Comparison of ENCODE assay signal across 9 cellular contexts in genomic region chr15:90013503-90013937, GRCh38. TPM values are rescaled to one million over a fixed set of nuclear protein-coding genes. Genes with fewer than 3 reads are reported as not detected.
DNase-seq lines count a peak whose midpoint lies in the region; ATAC-seq, FAIRE-seq and TF ChIP-seq lines count a peak whose summit lies in the region.
"Had no signal": no experiment of that assay in that cellular context is flagged by ENCODE, and none has a peak within 500 bp of the region (broad histone marks: within the 10 kb centered on the region; RNA-seq: fewer than 3 reads in every experiment).

No MANE protein-coding gene starts in this region.

- FAIRE-seq in GM12891 (lab: Jason Lieb, UNC) (peak; percentile 23), HTR-8/SVneo (lab: Jason Lieb, UNC) (no peak)
- FAIRE-seq: G401.6 had no signal

- peak; percentile 81 to 92 (median 82) for ATAC-seq in natural killer cell

- DNase-seq in GM12891 (ENCODE audit: insufficient read length, low spot score) (no peak), HL-60 (ENCODE audit: low read depth in 1 of 2, low spot score in 1 of 2) (peak in 1 of 2 experiments; percentile 48), natural killer cell (no peak), UCSD-AML1 (lab: John Stamatoyannopoulos, UW; ENCODE audit: unreplicated experiment) (no peak), NCI-H446 (lab: John Stamatoyannopoulos, UW) (no peak), HTR-8/SVneo (ENCODE audit: insufficient read length, low spot score) (no peak)
- peak; percentile 15 for DNase-seq in activated CD4-positive, alpha-beta memory T cell treated with anti-CD3 and anti-CD28 coated beads for 36 hours
- DNase-seq: SHP77 treated with DMSO at 0.1 percent for 48 hours had no signal

- no peak for TF ChIP-seq CTCF in HL-60 (IDR thresholded peaks at IDR 0.05; ENCODE audit: insufficient read depth, low read length)
- TF ChIP-seq CTCF in natural killer cell (IDR thresholded peaks at IDR 0.05), result no peak

- peaks cover 21% of the 10 kb centered on the region for H3K36me3 Mint-ChIP-seq in activated CD4-positive, alpha-beta memory T cell treated with anti-CD3 and anti-CD28 coated beads for 36 hours
- no peaks in the 10 kb centered on the region for H3K36me3 Mint-ChIP-seq in natural killer cell

- no peaks in the 10 kb centered on the region for H3K27me3 Mint-ChIP-seq in activated CD4-positive, alpha-beta memory T cell treated with anti-CD3 and anti-CD28 coated beads for 36 hours
- no peaks in the 10 kb centered on the region for H3K27me3 Mint-ChIP-seq in natural killer cell (ENCODE audit: low read depth in 2 of 2)

- intact Hi-C loops in activated CD4-positive, alpha-beta memory T cell treated with anti-CD3 and anti-CD28 coated beads for 36 hours (cut with micrococcal nuclease), result loop anchor here (1.0 to 5.0 kb wide), 2 partner anchors 25 to 84 kb away; no protein-coding TSS in a partner anchor
- intact Hi-C loops in natural killer cell (cut with micrococcal nuclease), result no loop called here

- POLR2A ChIA-PET in activated CD4-positive, alpha-beta memory T cell treated with anti-CD3 and anti-CD28 coated beads for 36 hours (lab: Charles Lee), result interaction anchor here (1.3 kb wide), 1 partner anchor 9 kb away, joined by 6 read pairs; no protein-coding TSS in a partner anchor

- H3K27me3 ChIP-seq in HL-60 (ENCODE audit: insufficient read depth, poor library complexity, severe bottlenecking), result no peaks in the 10 kb centered on the region

- peak overlapping the region; percentile 22; the same call in 1 of the 2 replicates for H3K27ac ChIP-seq in HL-60 (replicated peaks)

- peaks cover 14% of the 10 kb centered on the region for H3K9me3 Mint-ChIP-seq in activated CD4-positive, alpha-beta memory T cell treated with anti-CD3 and anti-CD28 coated beads for 36 hours
- peaks cover 0 to 5% of the 10 kb centered on the region in 2 donors for H3K9me3 Mint-ChIP-seq in natural killer cell

- peak overlapping the region; percentile 20 for H3K4me3 Mint-ChIP-seq in activated CD4-positive, alpha-beta memory T cell treated with anti-CD3 and anti-CD28 coated beads for 36 hours
- H3K4me3 Mint-ChIP-seq in natural killer cell, result peak overlapping the region; percentile 73

- H3K4me3 ChIP-seq in HL-60 (replicated peaks; ENCODE audit: insufficient read depth, low read length), result no peak overlapping the region

- H3K4me1 Mint-ChIP-seq in activated CD4-positive, alpha-beta memory T cell treated with anti-CD3 and anti-CD28 coated beads for 36 hours (ENCODE audit: low read depth), result peaks cover 58% of the 10 kb centered on the region
- H3K4me1 Mint-ChIP-seq in natural killer cell, result peaks cover 39 to 59% of the 10 kb centered on the region in 2 donors

- CTCF ChIA-PET in activated CD4-positive, alpha-beta memory T cell treated with anti-CD3 and anti-CD28 coated beads for 36 hours (lab: Charles Lee), result interaction anchor here (1.0 to 1.8 kb wide), 4 partner anchors 11 to 115 kb away, joined by 3 to 8 read pairs (median 3); no protein-coding TSS in a partner anchor

- no peak for TF ChIP-seq POLR2A in GM12891 (IDR thresholded peaks at IDR 0.05; ENCODE audit: low read depth, low read length)

- H3K27ac Mint-ChIP-seq in activated CD4-positive, alpha-beta memory T cell treated with anti-CD3 and anti-CD28 coated beads for 36 hours, result peak overlapping the region; percentile 57
- H3K27ac Mint-ChIP-seq in natural killer cell, result peak overlapping the region; percentile 83 to 89

TF ChIP-seq in GM12891, 5 proteins besides CTCF, POLR2A, EP300 and RAD21:
- no peak for TF ChIP-seq POU2F2 (IDR thresholded peaks at IDR 0.05; ENCODE audit: low read depth, low read length)
- TF ChIP-seq SPI1 (IDR thresholded peaks at IDR 0.05; ENCODE audit: low read depth, low read length), result peak; percentile 28; the same call in 1 of the 2 replicates

RNA-seq across cellular contexts. Expression of gene ZNF710, which starts 12.4 kb away (rescaled TPM):
- polyA plus RNA-seq in GM12891 (2012; ENCODE audit: low read depth, missing spikeins), result 5.9 TPM
- total RNA-seq in activated CD4-positive, alpha-beta memory T cell treated with anti-CD3 and anti-CD28 coated beads for 36 hours, result 10 to 100 TPM; 27.0 to 28.5 TPM
- 10 to 100 TPM; 26.5 to 43.1 (median 26.6) TPM for total RNA-seq in natural killer cell
